8 cellular contexts compared by ENCODE assay signal in genomic region chr10:98267894-98268693, GRCh38. TPM values are rescaled to one million over a fixed set of nuclear protein-coding genes. Genes with fewer than 3 reads are reported as not detected.
DNase-seq lines count a peak whose midpoint lies in the region; ATAC-seq lines count a peak whose summit lies in the region.

Gene LOXL4, minus strand, starts transcription at chr10:98268194. Its CDS starts 5,175 bp downstream, at chr10:98263019.

- H3K9ac ChIP-seq in duodenal mucosa (ENCODE audit: low read depth in 1 of 2, low read length in 2 of 2): peak within 1 kb of the TSS; percentile 43

- peak; percentile 64 for ATAC-seq in memory B cell (ENCODE audit: low read depth)

- no peaks in the 10 kb centered on the region for H3K9me3 ChIP-seq in duodenal mucosa (ENCODE audit: control insufficient read depth in 1 of 2, low read length in 2 of 2)

- 4% methylated on average over 64 of the region's 75 CpGs for WGBS in urinary bladder

- H3K36me3 ChIP-seq in duodenal mucosa (ENCODE audit: control insufficient read depth in 1 of 2, insufficient read depth in 2 of 2, low read length in 2 of 2) (no peaks in the 10 kb centered on the region), urinary bladder (ENCODE audit: insufficient read depth) (no peaks in the 10 kb centered on the region)

- no peak for DNase-seq in T-helper 1 cell
- peak; percentile 74 for DNase-seq in NCI-H82 (lab: John Stamatoyannopoulos, UW)
- DNase-seq in memory B cell (ENCODE audit: low spot score in 2 of 2): no peak
- DNase-seq in NCI-H2196 (lab: John Stamatoyannopoulos, UW; ENCODE audit: unreplicated experiment): no peak
- DNase-seq in KG1 (lab: John Stamatoyannopoulos, UW): no peak

- H3K4me1 Mint-ChIP-seq in T-helper 1 cell treated with Interleukin-12 subunit alpha and Interleukin-12 subunit beta and Interleukin-4 antibody, amounts not matched to agents 30 μg/mL and 1 μg/mL, for 36 hours (ENCODE audit: low read depth): no peaks in the 10 kb centered on the region
- H3K4me1 Mint-ChIP-seq in memory B cell: peaks cover 5% of the 10 kb centered on the region

- H3K27ac Mint-ChIP-seq in T-helper 1 cell treated with Interleukin-12 subunit alpha and Interleukin-12 subunit beta and Interleukin-4 antibody, amounts not matched to agents 30 μg/mL and 1 μg/mL, for 36 hours: no peak within 1 kb of the TSS
- H3K27ac Mint-ChIP-seq in memory B cell: no peak within 1 kb of the TSS

- H3K36me3 Mint-ChIP-seq in T-helper 1 cell treated with Interleukin-12 subunit alpha and Interleukin-12 subunit beta and Interleukin-4 antibody, amounts not matched to agents 30 μg/mL and 1 μg/mL, for 36 hours (ENCODE audit: low read depth): no peaks in the 10 kb centered on the region
- H3K36me3 Mint-ChIP-seq in memory B cell: no peaks in the 10 kb centered on the region

- peaks cover 0 to 13% of the 10 kb centered on the region in 2 donors for H3K4me1 ChIP-seq in duodenal mucosa (ENCODE audit: control insufficient read depth in 1 of 2, insufficient read depth in 2 of 2, low read length in 2 of 2)
- no peaks in the 10 kb centered on the region for H3K4me1 ChIP-seq in urinary bladder (ENCODE audit: insufficient read depth)

- H3K9me3 Mint-ChIP-seq in T-helper 1 cell treated with Interleukin-12 subunit alpha and Interleukin-12 subunit beta and Interleukin-4 antibody, amounts not matched to agents 30 μg/mL and 1 μg/mL, for 36 hours: no peaks in the 10 kb centered on the region
- no peaks in the 10 kb centered on the region for H3K9me3 Mint-ChIP-seq in memory B cell

- H3K4me3 ChIP-seq in duodenal mucosa (ENCODE audit: low read depth in 1 of 2, low read length in 2 of 2) (peak within 1 kb of the TSS; percentile 52 to 60), urinary bladder (ENCODE audit: low read depth, low read length) (peak within 1 kb of the TSS; percentile 58)

- H3K27ac ChIP-seq in duodenal mucosa (ENCODE audit: low read depth, low read length): peak within 1 kb of the TSS; percentile 42
- no peak within 1 kb of the TSS for H3K27ac ChIP-seq in urinary bladder (ENCODE audit: low read depth)

- peaks cover 54% of the 10 kb centered on the region for H3K27me3 Mint-ChIP-seq in T-helper 1 cell treated with Interleukin-12 subunit alpha and Interleukin-12 subunit beta and Interleukin-4 antibody, amounts not matched to agents 30 μg/mL and 1 μg/mL, for 36 hours (ENCODE audit: low read depth)
- H3K27me3 Mint-ChIP-seq in memory B cell: peaks cover 24% of the 10 kb centered on the region

- H3K4me3 Mint-ChIP-seq in T-helper 1 cell treated with Interleukin-12 subunit alpha and Interleukin-12 subunit beta and Interleukin-4 antibody, amounts not matched to agents 30 μg/mL and 1 μg/mL, for 36 hours: peak within 1 kb of the TSS; percentile 47
- H3K4me3 Mint-ChIP-seq in memory B cell: peak within 1 kb of the TSS; percentile 79

- H3K27me3 ChIP-seq in duodenal mucosa (ENCODE audit: control insufficient read depth in 1 of 2, insufficient read depth in 2 of 2, low read length in 2 of 2): peaks cover 28 to 40% of the 10 kb centered on the region in 2 donors

RNA-seq across cellular contexts. Expression of gene LOXL4, which starts in this region (rescaled TPM):
- 8.8 TPM for total RNA-seq in urinary bladder
- 6.6 TPM for polyA plus RNA-seq in urinary bladder
